11 cellular contexts compared by ENCODE assay signal in genomic region chr5:150492621-150493020, GRCh38. TPM values are rescaled to one million over a fixed set of nuclear protein-coding genes. Genes with fewer than 3 reads are reported as not detected.
DNase-seq lines count a peak whose midpoint lies in the region; ATAC-seq and TF ChIP-seq lines count a peak whose summit lies in the region.
"Had no signal": no experiment of that assay in that cellular context is flagged by ENCODE, and none has a peak within 500 bp of the region (broad histone marks: within the 10 kb centered on the region; RNA-seq: fewer than 3 reads in every experiment).

No MANE protein-coding gene starts in this region.

- no peak overlapping the region for H3K4me3 Mint-ChIP-seq in GM23338
- H3K4me3 Mint-ChIP-seq in WTC11: no peak overlapping the region

- TF ChIP-seq POLR2A in gastroesophageal sphincter (IDR thresholded peaks at IDR 0.05): no peak
- TF ChIP-seq POLR2A in spleen (IDR thresholded peaks at IDR 0.05): no peak

- no peak for DNase-seq in GM23338 (ENCODE audit: low spot score)
- DNase-seq in WTC11 (ENCODE audit: low spot score): no peak
- no peak for DNase-seq in spleen
- no peak for DNase-seq in KG1 (lab: John Stamatoyannopoulos, UW)
- DNase-seq in NCI-H2107 (lab: John Stamatoyannopoulos, UW): no peak
- no peak for DNase-seq in NCI-H146 (lab: John Stamatoyannopoulos, UW)
- DNase-seq: anterior cingulate cortex had no signal

- H3K36me3 ChIP-seq in GM23338 (ENCODE audit: insufficient read depth): no peaks in the 10 kb centered on the region
- no peaks in the 10 kb centered on the region for H3K36me3 ChIP-seq in gastroesophageal sphincter
- peaks cover 0 to 74% (median 0%) of the 10 kb centered on the region in 6 donors for H3K36me3 ChIP-seq in spleen

- peaks cover 13% of the 10 kb centered on the region; the same call in 2 of the 3 replicates for H3K36me3 Mint-ChIP-seq in GM23338 (ENCODE audit: low read depth)
- H3K36me3 Mint-ChIP-seq in WTC11: no peaks in the 10 kb centered on the region

- peaks cover 41% of the 10 kb centered on the region for H4K20me1 ChIP-seq in GM23338 (replicated peaks; ENCODE audit: insufficient read depth)

- TF ChIP-seq EP300 in gastroesophageal sphincter (IDR thresholded peaks at IDR 0.05): no peak

- H3K9me3 ChIP-seq in gastroesophageal sphincter: no peaks in the 10 kb centered on the region
- H3K9me3 ChIP-seq in spleen: no peaks in the 10 kb centered on the region

- peak overlapping the region; percentile 58 for H3K27ac Mint-ChIP-seq in GM23338
- peak overlapping the region; percentile 80; the same call in 1 of the 2 replicates for H3K27ac Mint-ChIP-seq in WTC11

- H3K27me3 Mint-ChIP-seq in GM23338 (ENCODE audit: insufficient read depth, low read depth, poor library complexity) (peaks cover 14% of the 10 kb centered on the region), WTC11 (ENCODE audit: low read depth) (no peaks in the 10 kb centered on the region)

- H3K27me3 ChIP-seq in GM23338 (ENCODE audit: insufficient read depth) (no peaks in the 10 kb centered on the region), gastroesophageal sphincter (no peaks in the 10 kb centered on the region), spleen (replicated peaks in 1 of 7) (no peaks in the 10 kb centered on the region)

- peaks cover 59% of the 10 kb centered on the region for H3K4me1 ChIP-seq in GM23338 (ENCODE audit: insufficient read depth)
- peaks cover 29 to 92% (median 67%) of the 10 kb centered on the region in 3 donors for H3K4me1 ChIP-seq in gastroesophageal sphincter
- peaks cover 43 to 95% (median 82%) of the 10 kb centered on the region in 6 donors for H3K4me1 ChIP-seq in spleen

- no peak overlapping the region; the same call in 1 of the 2 replicates for H3K4me2 ChIP-seq in GM23338

- H3K9me2 ChIP-seq in GM23338 (ENCODE audit: insufficient read depth): no peaks in the 10 kb centered on the region

- H3K9me3 Mint-ChIP-seq in GM23338 (no peaks in the 10 kb centered on the region), WTC11 (no peaks in the 10 kb centered on the region)

- intact Hi-C loops in spleen (cut with DNase I; ENCODE audit: low total_unique reads): no loop called here

- CTCF ChIA-PET in WTC11 (lab: Charles Lee): no interaction called here

- 44 to 83% methylated on average over 1 to 6 of the region's 6 CpGs for WGBS in gastroesophageal sphincter (ENCODE audit: low coverage in 1 of 2), 2 donors
- 62 to 86% (median 73%) methylated on average over 6 of the region's 6 CpGs for WGBS in spleen, 5 donors

- H3K27ac ChIP-seq in GM23338 (ENCODE audit: low read depth): no peak overlapping the region
- H3K27ac ChIP-seq in gastroesophageal sphincter: peak overlapping the region in 3 of 4 donors; percentile 93 to 98 (median 97)
- peak overlapping the region in 5 of 8 donors; percentile 28 to 99 (median 98) for H3K27ac ChIP-seq in spleen
- H3K27ac ChIP-seq: parathyroid adenoma had no signal

- H3K4me1 Mint-ChIP-seq in GM23338: peaks cover 70% of the 10 kb centered on the region
- H3K4me1 Mint-ChIP-seq in WTC11: peaks cover 63% of the 10 kb centered on the region

- H3F3A ChIP-seq in GM23338 (replicated peaks; ENCODE audit: low read depth): peaks cover 10% of the 10 kb centered on the region; the same call in 1 of the 2 replicates

- no peak for ATAC-seq in GM23338
- no peak for ATAC-seq in WTC11
- no peak for ATAC-seq in gastroesophageal sphincter
- ATAC-seq in HG03159 (IDR thresholded peaks at IDR 0.05; ENCODE audit: unreplicated experiment): no peak
- ATAC-seq: K562 had no signal

- H3K79me2 ChIP-seq in GM23338 (replicated peaks; ENCODE audit: insufficient read depth): peaks cover 100% of the 10 kb centered on the region

- H3K4me3 ChIP-seq in GM23338 (no peak overlapping the region), gastroesophageal sphincter (no peak overlapping the region), spleen (peak overlapping the region in 1 of 8 donors; percentile 11)
- H3K4me3 ChIP-seq: K562 had no signal

- TF ChIP-seq CTCF in GM23338 (conservative IDR thresholded peaks at IDR 0.05; ENCODE audit: low read depth in 2 of 2) (no peak), WTC11 (IDR thresholded peaks at IDR 0.05) (no peak), gastroesophageal sphincter (IDR thresholded peaks at IDR 0.05) (no peak), spleen (IDR thresholded peaks at IDR 0.05 in 8 of 11, conservative IDR thresholded peaks at IDR 0.05 in 3 of 11) (no peak)

- no peak overlapping the region for H2AFZ ChIP-seq in GM23338
- H2AFZ ChIP-seq: parathyroid adenoma had no signal

- POLR2A ChIA-PET in WTC11 (lab: Charles Lee): interaction anchor here (0.7 kb wide), 2 partner anchors 9 to 65 kb away, joined by 7 to 9 read pairs; no protein-coding TSS in a partner anchor

TF ChIP-seq in GM23338, 12 proteins besides CTCF, POLR2A, EP300 and RAD21 (continues in another document):
- TF ChIP-seq CREB1 (CRISPR knock-in tag; IDR thresholded peaks at IDR 0.05; ENCODE audit: low read depth): no peak
- no peak for TF ChIP-seq JUNB (IDR thresholded peaks at IDR 0.05; ENCODE audit: unreplicated experiment)
- TF ChIP-seq, protein P1, sequence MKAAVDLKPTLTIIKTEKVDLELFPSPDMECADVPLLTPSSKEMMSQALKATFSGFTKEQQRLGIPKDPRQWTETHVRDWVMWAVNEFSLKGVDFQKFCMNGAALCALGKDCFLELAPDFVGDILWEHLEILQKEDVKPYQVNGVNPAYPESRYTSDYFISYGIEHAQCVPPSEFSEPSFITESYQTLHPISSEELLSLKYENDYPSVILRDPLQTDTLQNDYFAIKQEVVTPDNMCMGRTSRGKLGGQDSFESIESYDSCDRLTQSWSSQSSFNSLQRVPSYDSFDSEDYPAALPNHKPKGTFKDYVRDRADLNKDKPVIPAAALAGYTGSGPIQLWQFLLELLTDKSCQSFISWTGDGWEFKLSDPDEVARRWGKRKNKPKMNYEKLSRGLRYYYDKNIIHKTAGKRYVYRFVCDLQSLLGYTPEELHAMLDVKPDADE (IDR thresholded peaks at IDR 0.05): no peak
- no peak for TF ChIP-seq EZH2phosphoT487 (IDR thresholded peaks at IDR 0.05; ENCODE audit: unreplicated experiment)

TF ChIP-seq in WTC11, 78 proteins besides CTCF, POLR2A, EP300 and RAD21 (continues in another document):
- TF ChIP-seq, protein P2, sequence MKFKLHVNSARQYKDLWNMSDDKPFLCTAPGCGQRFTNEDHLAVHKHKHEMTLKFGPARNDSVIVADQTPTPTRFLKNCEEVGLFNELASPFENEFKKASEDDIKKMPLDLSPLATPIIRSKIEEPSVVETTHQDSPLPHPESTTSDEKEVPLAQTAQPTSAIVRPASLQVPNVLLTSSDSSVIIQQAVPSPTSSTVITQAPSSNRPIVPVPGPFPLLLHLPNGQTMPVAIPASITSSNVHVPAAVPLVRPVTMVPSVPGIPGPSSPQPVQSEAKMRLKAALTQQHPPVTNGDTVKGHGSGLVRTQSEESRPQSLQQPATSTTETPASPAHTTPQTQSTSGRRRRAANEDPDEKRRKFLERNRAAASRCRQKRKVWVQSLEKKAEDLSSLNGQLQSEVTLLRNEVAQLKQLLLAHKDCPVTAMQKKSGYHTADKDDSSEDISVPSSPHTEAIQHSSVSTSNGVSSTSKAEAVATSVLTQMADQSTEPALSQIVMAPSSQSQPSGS (CRISPR knock-in tag; IDR thresholded peaks at IDR 0.05; ENCODE audit: borderline replicate concordance, low read depth): no peak
- no peak for TF ChIP-seq RELA (CRISPR knock-in tag; IDR thresholded peaks at IDR 0.05; ENCODE audit: borderline replicate concordance)
- TF ChIP-seq, protein P3, sequence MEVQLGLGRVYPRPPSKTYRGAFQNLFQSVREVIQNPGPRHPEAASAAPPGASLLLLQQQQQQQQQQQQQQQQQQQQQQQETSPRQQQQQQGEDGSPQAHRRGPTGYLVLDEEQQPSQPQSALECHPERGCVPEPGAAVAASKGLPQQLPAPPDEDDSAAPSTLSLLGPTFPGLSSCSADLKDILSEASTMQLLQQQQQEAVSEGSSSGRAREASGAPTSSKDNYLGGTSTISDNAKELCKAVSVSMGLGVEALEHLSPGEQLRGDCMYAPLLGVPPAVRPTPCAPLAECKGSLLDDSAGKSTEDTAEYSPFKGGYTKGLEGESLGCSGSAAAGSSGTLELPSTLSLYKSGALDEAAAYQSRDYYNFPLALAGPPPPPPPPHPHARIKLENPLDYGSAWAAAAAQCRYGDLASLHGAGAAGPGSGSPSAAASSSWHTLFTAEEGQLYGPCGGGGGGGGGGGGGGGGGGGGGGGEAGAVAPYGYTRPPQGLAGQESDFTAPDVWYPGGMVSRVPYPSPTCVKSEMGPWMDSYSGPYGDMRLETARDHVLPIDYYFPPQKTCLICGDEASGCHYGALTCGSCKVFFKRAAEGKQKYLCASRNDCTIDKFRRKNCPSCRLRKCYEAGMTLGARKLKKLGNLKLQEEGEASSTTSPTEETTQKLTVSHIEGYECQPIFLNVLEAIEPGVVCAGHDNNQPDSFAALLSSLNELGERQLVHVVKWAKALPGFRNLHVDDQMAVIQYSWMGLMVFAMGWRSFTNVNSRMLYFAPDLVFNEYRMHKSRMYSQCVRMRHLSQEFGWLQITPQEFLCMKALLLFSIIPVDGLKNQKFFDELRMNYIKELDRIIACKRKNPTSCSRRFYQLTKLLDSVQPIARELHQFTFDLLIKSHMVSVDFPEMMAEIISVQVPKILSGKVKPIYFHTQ (CRISPR knock-in tag; IDR thresholded peaks at IDR 0.05): no peak
- TF ChIP-seq ETV6 (CRISPR knock-in tag; IDR thresholded peaks at IDR 0.05): no peak
- no peak for TF ChIP-seq EMX1 (CRISPR knock-in tag; IDR thresholded peaks at IDR 0.05)
- TF ChIP-seq, protein P4, sequence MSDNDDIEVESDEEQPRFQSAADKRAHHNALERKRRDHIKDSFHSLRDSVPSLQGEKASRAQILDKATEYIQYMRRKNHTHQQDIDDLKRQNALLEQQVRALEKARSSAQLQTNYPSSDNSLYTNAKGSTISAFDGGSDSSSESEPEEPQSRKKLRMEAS (CRISPR knock-in tag; IDR thresholded peaks at IDR 0.05): no peak
- no peak for TF ChIP-seq FOXK1 (CRISPR knock-in tag; IDR thresholded peaks at IDR 0.05)

RNA-seq across cellular contexts. Expression of gene NDST1, which starts 15.3 kb away (rescaled TPM):
- total RNA-seq in GM23338 (2014; rRNA removed; shearing (Covaris generic)): 76.6 and 85.0 TPM in 2 replicates
- polyA plus RNA-seq in GM23338 (2016; fragmentation: Nextera tagmentation; extraction: Ambion mirVana) (7.3 and 8.5 TPM in 2 replicates), spleen (10 to 100 TPM in 1 of 3 donors, 1 to 10 TPM in 2; 6.1 to 45.7 (median 6.8) TPM)
- total RNA-seq in WTC11 (2021) (58.1 to 69.9 TPM (median 61.5 TPM) in 3 replicates), gastroesophageal sphincter (100 to 1,000 TPM in 1 of 4 donors, 10 to 100 TPM in 3; 58.3 to 146 (median 72.1) TPM), spleen (100 to 1,000 TPM; 123 to 360 (median 261) TPM)

RNA-seq across cellular contexts. Expression of gene RPS14, which starts 43.1 kb away (rescaled TPM):
- total RNA-seq in GM23338 (2014; rRNA removed; shearing (Covaris generic)): 1,443 and 1,506 TPM in 2 replicates
- polyA plus RNA-seq in GM23338 (2016; fragmentation: Nextera tagmentation; extraction: Ambion mirVana) (2,790 and 2,911 TPM in 2 replicates), spleen (1,000 to 10,000 TPM; 5,417 to 8,400 (median 8,329) TPM)
- total RNA-seq in WTC11 (2021) (2,564 to 2,814 TPM (median 2,812 TPM) in 3 replicates), gastroesophageal sphincter (1,000 to 10,000 TPM; 1,275 to 3,828 (median 2,502) TPM), spleen (1,000 to 10,000 TPM; 1,801 to 2,829 (median 2,025) TPM)
